Comparison of ENCODE assay signal across 1 cellular context in the genomic region with DNA sequence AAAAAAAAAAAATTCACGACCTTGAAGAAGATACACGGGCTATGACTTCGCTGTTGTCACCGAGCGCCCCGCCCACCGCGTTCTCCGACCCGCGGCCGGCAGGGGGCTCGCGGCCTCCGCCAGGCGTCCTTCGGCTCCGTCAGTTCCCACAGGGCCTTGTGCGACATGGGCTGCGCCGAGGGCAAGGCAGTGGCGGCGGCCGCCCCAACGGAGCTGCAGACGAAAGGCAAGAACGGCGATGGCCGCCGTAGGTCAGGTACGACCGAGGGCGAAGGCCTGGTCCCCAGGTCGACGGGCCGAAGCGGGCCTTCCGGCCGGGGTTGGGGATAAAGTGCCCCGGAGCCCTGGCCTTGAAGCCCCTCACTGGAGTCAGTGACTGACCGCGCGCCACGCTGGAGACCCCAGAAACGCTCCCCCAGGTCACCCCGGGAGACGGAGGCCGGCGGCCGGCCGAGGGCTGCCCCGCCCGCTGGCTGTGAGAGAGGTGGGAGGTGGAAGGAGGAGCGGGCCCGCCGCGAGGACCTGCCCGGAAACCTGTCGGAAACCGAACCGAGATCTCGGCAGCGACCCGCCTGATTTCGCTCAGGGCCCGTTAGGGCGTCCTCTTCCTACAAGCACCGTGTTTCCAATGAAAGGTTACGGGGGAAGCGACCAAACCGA.
TF ChIP-seq lines count a peak whose summit lies in the region.

A gene (plus strand): TSS at position 142 of the 660 bp plus-strand sequence. CDS start 24 bp downstream, at position 166.

TF ChIP-seq in A549, 52 proteins besides CTCF, POLR2A, EP300 and RAD21 (continued from another document):
- TF ChIP-seq, protein P1, sequence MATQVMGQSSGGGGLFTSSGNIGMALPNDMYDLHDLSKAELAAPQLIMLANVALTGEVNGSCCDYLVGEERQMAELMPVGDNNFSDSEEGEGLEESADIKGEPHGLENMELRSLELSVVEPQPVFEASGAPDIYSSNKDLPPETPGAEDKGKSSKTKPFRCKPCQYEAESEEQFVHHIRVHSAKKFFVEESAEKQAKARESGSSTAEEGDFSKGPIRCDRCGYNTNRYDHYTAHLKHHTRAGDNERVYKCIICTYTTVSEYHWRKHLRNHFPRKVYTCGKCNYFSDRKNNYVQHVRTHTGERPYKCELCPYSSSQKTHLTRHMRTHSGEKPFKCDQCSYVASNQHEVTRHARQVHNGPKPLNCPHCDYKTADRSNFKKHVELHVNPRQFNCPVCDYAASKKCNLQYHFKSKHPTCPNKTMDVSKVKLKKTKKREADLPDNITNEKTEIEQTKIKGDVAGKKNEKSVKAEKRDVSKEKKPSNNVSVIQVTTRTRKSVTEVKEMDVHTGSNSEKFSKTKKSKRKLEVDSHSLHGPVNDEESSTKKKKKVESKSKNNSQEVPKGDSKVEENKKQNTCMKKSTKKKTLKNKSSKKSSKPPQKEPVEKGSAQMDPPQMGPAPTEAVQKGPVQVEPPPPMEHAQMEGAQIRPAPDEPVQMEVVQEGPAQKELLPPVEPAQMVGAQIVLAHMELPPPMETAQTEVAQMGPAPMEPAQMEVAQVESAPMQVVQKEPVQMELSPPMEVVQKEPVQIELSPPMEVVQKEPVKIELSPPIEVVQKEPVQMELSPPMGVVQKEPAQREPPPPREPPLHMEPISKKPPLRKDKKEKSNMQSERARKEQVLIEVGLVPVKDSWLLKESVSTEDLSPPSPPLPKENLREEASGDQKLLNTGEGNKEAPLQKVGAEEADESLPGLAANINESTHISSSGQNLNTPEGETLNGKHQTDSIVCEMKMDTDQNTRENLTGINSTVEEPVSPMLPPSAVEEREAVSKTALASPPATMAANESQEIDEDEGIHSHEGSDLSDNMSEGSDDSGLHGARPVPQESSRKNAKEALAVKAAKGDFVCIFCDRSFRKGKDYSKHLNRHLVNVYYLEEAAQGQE (IDR thresholded peaks at IDR 0.05), result no peak
- TF ChIP-seq, protein P2, sequence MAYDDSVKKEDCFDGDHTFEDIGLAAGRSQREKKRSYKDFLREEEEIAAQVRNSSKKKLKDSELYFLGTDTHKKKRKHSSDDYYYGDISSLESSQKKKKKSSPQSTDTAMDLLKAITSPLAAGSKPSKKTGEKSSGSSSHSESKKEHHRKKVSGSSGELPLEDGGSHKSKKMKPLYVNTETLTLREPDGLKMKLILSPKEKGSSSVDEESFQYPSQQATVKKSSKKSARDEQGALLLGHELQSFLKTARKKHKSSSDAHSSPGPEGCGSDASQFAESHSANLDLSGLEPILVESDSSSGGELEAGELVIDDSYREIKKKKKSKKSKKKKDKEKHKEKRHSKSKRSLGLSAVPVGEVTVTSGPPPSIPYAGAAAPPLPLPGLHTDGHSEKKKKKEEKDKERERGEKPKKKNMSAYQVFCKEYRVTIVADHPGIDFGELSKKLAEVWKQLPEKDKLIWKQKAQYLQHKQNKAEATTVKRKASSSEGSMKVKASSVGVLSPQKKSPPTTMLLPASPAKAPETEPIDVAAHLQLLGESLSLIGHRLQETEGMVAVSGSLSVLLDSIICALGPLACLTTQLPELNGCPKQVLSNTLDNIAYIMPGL (CRISPR knock-in tag; IDR thresholded peaks at IDR 0.05; ENCODE audit: borderline replicate concordance), result peak; percentile 82
- TF ChIP-seq, protein P3, sequence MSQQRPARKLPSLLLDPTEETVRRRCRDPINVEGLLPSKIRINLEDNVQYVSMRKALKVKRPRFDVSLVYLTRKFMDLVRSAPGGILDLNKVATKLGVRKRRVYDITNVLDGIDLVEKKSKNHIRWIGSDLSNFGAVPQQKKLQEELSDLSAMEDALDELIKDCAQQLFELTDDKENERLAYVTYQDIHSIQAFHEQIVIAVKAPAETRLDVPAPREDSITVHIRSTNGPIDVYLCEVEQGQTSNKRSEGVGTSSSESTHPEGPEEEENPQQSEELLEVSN (IDR thresholded peaks at IDR 0.05; ENCODE audit: borderline replicate concordance, low read depth), result peak; percentile 74
- TF ChIP-seq, protein P4, sequence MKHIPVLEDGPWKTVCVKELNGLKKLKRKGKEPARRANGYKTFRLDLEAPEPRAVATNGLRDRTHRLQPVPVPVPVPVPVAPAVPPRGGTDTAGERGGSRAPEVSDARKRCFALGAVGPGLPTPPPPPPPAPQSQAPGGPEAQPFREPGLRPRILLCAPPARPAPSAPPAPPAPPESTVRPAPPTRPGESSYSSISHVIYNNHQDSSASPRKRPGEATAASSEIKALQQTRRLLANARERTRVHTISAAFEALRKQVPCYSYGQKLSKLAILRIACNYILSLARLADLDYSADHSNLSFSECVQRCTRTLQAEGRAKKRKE (CRISPR knock-in tag; IDR thresholded peaks at IDR 0.05; ENCODE audit: low read depth), result 0 out of 2 replicates have a peak, but pooled peaks have one; percentile 54
- peak; percentile 49; the same call in 1 of the 2 replicates for TF ChIP-seq MYC (IDR thresholded peaks at IDR 0.05; ENCODE audit: borderline replicate concordance, low read length)
- no peak for TF ChIP-seq MAZ (IDR thresholded peaks at IDR 0.05; ENCODE audit: borderline replicate concordance, low read depth, low read length)
- TF ChIP-seq GATA3 (IDR thresholded peaks at IDR 0.05; ENCODE audit: borderline replicate concordance), result peak; percentile 44; the same call in 1 of the 2 replicates
- TF ChIP-seq, protein P5, sequence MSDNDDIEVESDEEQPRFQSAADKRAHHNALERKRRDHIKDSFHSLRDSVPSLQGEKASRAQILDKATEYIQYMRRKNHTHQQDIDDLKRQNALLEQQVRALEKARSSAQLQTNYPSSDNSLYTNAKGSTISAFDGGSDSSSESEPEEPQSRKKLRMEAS (IDR thresholded peaks at IDR 0.05), result peak; percentile 94
- TF ChIP-seq, protein P6, sequence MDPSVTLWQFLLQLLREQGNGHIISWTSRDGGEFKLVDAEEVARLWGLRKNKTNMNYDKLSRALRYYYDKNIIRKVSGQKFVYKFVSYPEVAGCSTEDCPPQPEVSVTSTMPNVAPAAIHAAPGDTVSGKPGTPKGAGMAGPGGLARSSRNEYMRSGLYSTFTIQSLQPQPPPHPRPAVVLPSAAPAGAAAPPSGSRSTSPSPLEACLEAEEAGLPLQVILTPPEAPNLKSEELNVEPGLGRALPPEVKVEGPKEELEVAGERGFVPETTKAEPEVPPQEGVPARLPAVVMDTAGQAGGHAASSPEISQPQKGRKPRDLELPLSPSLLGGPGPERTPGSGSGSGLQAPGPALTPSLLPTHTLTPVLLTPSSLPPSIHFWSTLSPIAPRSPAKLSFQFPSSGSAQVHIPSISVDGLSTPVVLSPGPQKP (IDR thresholded peaks at IDR 0.05; ENCODE audit: low read depth, low read length), result no peak
